Comparison of ENCODE assay signal across 22 cellular contexts in genomic region chr11:121212696-121213567, GRCh38.
DNase-seq lines count a peak whose midpoint lies in the region; ATAC-seq, FAIRE-seq and TF ChIP-seq lines count a peak whose summit lies in the region.
"Had no signal": no experiment of that assay in that cellular context is flagged by ENCODE, and none has a peak within 500 bp of the region (broad histone marks: within the 10 kb centered on the region; RNA-seq: fewer than 3 reads in every experiment).

No MANE protein-coding gene starts in this region.

- POLR2A ChIA-PET in H1 (lab: Charles Lee; ENCODE audit: partially characterized antibody): no interaction called here

- H3K36me3 ChIP-seq in right atrium auricular region (no peaks in the 10 kb centered on the region), H1 (ENCODE audit: control insufficient read depth in 2 of 4, insufficient read depth in 4 of 4, low read length in 3 of 4) (no peaks in the 10 kb centered on the region), osteoblast (ENCODE audit: insufficient read depth, low read length) (no peaks in the 10 kb centered on the region)

- H3K14ac ChIP-seq in H1 (ENCODE audit: insufficient read length): no peak overlapping the region

- no peak overlapping the region for H3K18ac ChIP-seq in H1 (ENCODE audit: extremely low read depth, low read length)

- ATAC-seq in Right ventricle myocardium inferior: no peak
- ATAC-seq: GM23338, Panc1 had no signal

- no peak overlapping the region for H4K8ac ChIP-seq in H1 (ENCODE audit: extremely low read depth, insufficient read depth, low read length)

- H2BK120ac ChIP-seq in H1 (replicated peaks; ENCODE audit: low read depth, low read length): no peak overlapping the region

- no peaks in the 10 kb centered on the region for H4K20me1 ChIP-seq in H1 (replicated peaks in 1 of 2; ENCODE audit: control insufficient read depth in 1 of 2, insufficient read depth in 2 of 2, low read length in 2 of 2)
- H4K20me1 ChIP-seq in osteoblast (ENCODE audit: insufficient read depth, low read length): no peaks in the 10 kb centered on the region

- H3K9ac ChIP-seq in H1 (replicated peaks in 1 of 4; ENCODE audit: extremely low read depth in 1 of 4, low read depth in 3 of 4, low read length in 3 of 4): no peak overlapping the region

- no peak overlapping the region for H2BK20ac ChIP-seq in H1 (ENCODE audit: low read length)

- FAIRE-seq in H1 (lab: Jason Lieb, UNC): no peak
- FAIRE-seq: HTR-8/SVneo had no signal

- H2BK12ac ChIP-seq in H1 (ENCODE audit: low read depth, low read length): no peak overlapping the region

- no peak overlapping the region for H3K56ac ChIP-seq in H1 (replicated peaks; ENCODE audit: insufficient read length, low read depth, low read length)

- no peak overlapping the region for H2AK5ac ChIP-seq in H1 (ENCODE audit: low read depth, low read length)

- H2AFZ ChIP-seq in H1 (ENCODE audit: low read length): 0 out of 2 replicates have a peak overlapping the region, but pooled peaks have one; percentile 69
- no peak overlapping the region for H2AFZ ChIP-seq in osteoblast (ENCODE audit: low read length)
- H2AFZ ChIP-seq: GM23338 had no signal

- H3K23me2 ChIP-seq in H1 (ENCODE audit: low read depth, low read length): no peaks in the 10 kb centered on the region

- intact Hi-C loops in Right ventricle myocardium inferior (cut with DNase I): no loop called here

- H3K79me2 ChIP-seq in H1 (ENCODE audit: control insufficient read depth in 1 of 2, insufficient read depth in 2 of 2, low read length in 2 of 2) (no peaks in the 10 kb centered on the region), osteoblast (ENCODE audit: insufficient read depth, low read length) (no peaks in the 10 kb centered on the region)

- peak overlapping the region; percentile 53; the same call in 1 of the 2 replicates for H2BK15ac ChIP-seq in H1 (ENCODE audit: low read length)

- 87% methylated on average over 6 of the region's 6 CpGs; no CpG with 5 or more reads in 1 of the 2 experiments for WGBS in H1 (ENCODE audit: extremely low coverage in 1 of 2, insufficient coverage in 1 of 2, insufficient read length in 1 of 2, insufficient replicate concordance in 2 of 2, low coverage in 1 of 2, low lambda C conversion rate in 2 of 2, missing lambda C conversion rate in 1 of 2), 2 experiments

- no peak overlapping the region for H2BK5ac ChIP-seq in H1 (ENCODE audit: low read depth, low read length)

- H3K9me3 ChIP-seq in right atrium auricular region (no peaks in the 10 kb centered on the region), H1 (ENCODE audit: insufficient read depth in 2 of 2, low read depth in 1 of 2, low read length in 1 of 2) (no peaks in the 10 kb centered on the region), osteoblast (ENCODE audit: low read depth, low read length) (no peaks in the 10 kb centered on the region)

- TF ChIP-seq EP300 in H1 (IDR thresholded peaks at IDR 0.05; ENCODE audit: borderline replicate concordance in 1 of 2, low read depth in 2 of 2, low read length in 2 of 2): no peak

- no peak overlapping the region for H4K91ac ChIP-seq in H1 (replicated peaks; ENCODE audit: insufficient read length, low read length)

- no peaks in the 10 kb centered on the region for H3K27me3 ChIP-seq in right atrium auricular region
- no peaks in the 10 kb centered on the region for H3K27me3 ChIP-seq in H1 (replicated peaks in 1 of 4; ENCODE audit: control insufficient read depth in 3 of 4, extremely low read depth in 1 of 4, insufficient read depth in 3 of 4, low read length in 3 of 4)
- H3K27me3 ChIP-seq in osteoblast (ENCODE audit: insufficient read depth, low read length): peaks cover 4% of the 10 kb centered on the region

- H3K27ac ChIP-seq in right atrium auricular region (no peak overlapping the region), H1 (ENCODE audit: low read depth, low read length) (no peak overlapping the region), osteoblast (ENCODE audit: low read depth, low read length) (no peak overlapping the region)
- H3K27ac ChIP-seq: C4-2B, SK-N-MC had no signal

- H3K4me1 ChIP-seq in right atrium auricular region (no peaks in the 10 kb centered on the region), H1 (replicated peaks in 1 of 4; ENCODE audit: control insufficient read depth in 3 of 4, insufficient read depth in 4 of 4, low read length in 3 of 4) (no peaks in the 10 kb centered on the region), osteoblast (ENCODE audit: insufficient read depth, low read length) (no peaks in the 10 kb centered on the region)

- H3K4me3 ChIP-seq in right atrium auricular region (no peak overlapping the region), H1 (ENCODE audit: extremely low read depth in 1 of 4, insufficient read depth in 2 of 4, low read depth in 3 of 4, low read length in 4 of 4) (no peak overlapping the region), osteoblast (ENCODE audit: insufficient read depth, low read length) (no peak overlapping the region)
- H3K4me3 ChIP-seq: GM23338, SK-N-MC had no signal

- H4K5ac ChIP-seq in H1 (ENCODE audit: insufficient read length, low read depth, low read length): no peak overlapping the region

- TF ChIP-seq POLR2A in H1 (IDR thresholded peaks at IDR 0.05; ENCODE audit: control extremely low read depth in 1 of 2, low read depth in 2 of 2, low read length in 2 of 2): no peak

- CTCF ChIA-PET in H1 (lab: Charles Lee; ENCODE audit: partially characterized antibody): interaction anchor here (0.6 to 2.0 kb wide), 5 partner anchors 20 to 962 kb away, joined by 3 to 8 read pairs (median 3); no protein-coding TSS in a partner anchor

- H3K4me2 ChIP-seq in H1 (ENCODE audit: insufficient read depth in 1 of 2, low read depth in 2 of 2, low read length in 2 of 2) (no peak overlapping the region), osteoblast (ENCODE audit: insufficient read depth, low read length) (no peak overlapping the region)
- H3K4me2 ChIP-seq: GM23338 had no signal

- TF ChIP-seq RAD21 in H1 (IDR thresholded peaks at IDR 0.05 in 1 of 2, conservative IDR thresholded peaks at IDR 0.05 in 1 of 2; ENCODE audit: low read depth in 2 of 2, low read length in 2 of 2): no peak

- TF ChIP-seq CTCF in right atrium auricular region (IDR thresholded peaks at IDR 0.05): no peak
- TF ChIP-seq CTCF in H1 (IDR thresholded peaks at IDR 0.05; ENCODE audit: control extremely low read depth in 1 of 3, insufficient read depth in 1 of 3, low read depth in 1 of 3, low read length in 3 of 3): no peak
- no peak for TF ChIP-seq CTCF in osteoblast (IDR thresholded peaks at IDR 0.05; ENCODE audit: extremely low read depth, low read depth, low read length)
- no peak for TF ChIP-seq CTCF in GM10266 (IDR thresholded peaks at IDR 0.05; ENCODE audit: control insufficient read depth, insufficient read depth, low read depth, missing control alignments)

- no peak overlapping the region for H3K4ac ChIP-seq in H1 (replicated peaks; ENCODE audit: insufficient read length, low read depth, low read length)

- H3K23ac ChIP-seq in H1 (ENCODE audit: insufficient read length): no peak overlapping the region

- peak; percentile 37 for DNase-seq in Right ventricle myocardium inferior (ENCODE audit: missing footprints)
- no peak for DNase-seq in right atrium auricular region (ENCODE audit: low spot score)
- peak; percentile 8 for DNase-seq in LHCN-M2 (ENCODE audit: low read depth)
- DNase-seq in H1 (ENCODE audit: low read depth in 1 of 2, low spot score in 2 of 2): peak in 1 of 2 experiments; percentile 16
- peak; percentile 32 for DNase-seq in osteoblast (ENCODE audit: insufficient read length, low spot score, missing footprints)
- DNase-seq in NCI-H2107 (lab: John Stamatoyannopoulos, UW): no peak
- DNase-seq in GM10266 (ENCODE audit: extremely low spot score): no peak
- no peak for DNase-seq in NCI-H2171 treated with DMSO at 0.1 percent for 48 hours (lab: John Stamatoyannopoulos, UW)
- DNase-seq: AML-193; Calu3; CD8-positive, alpha-beta memory T cell; DMS153; HCEC 1CT; NCI-H1417; NCI-H1694 treated with DMSO at 0.1 percent for 48 hours; NCI-H2081 treated with DMSO at 0.1 percent for 48 hours; NCI-H446 treated with DMSO at 0.1 percent for 48 hours had no signal

- no peaks in the 10 kb centered on the region for H3K79me1 ChIP-seq in H1 (ENCODE audit: low read depth, low read length)

TF ChIP-seq in H1, 55 proteins besides CTCF, POLR2A, EP300 and RAD21:
- no peak for TF ChIP-seq SIX5 (IDR thresholded peaks at IDR 0.05; ENCODE audit: low read depth, low read length)
- no peak for TF ChIP-seq YY1 (IDR thresholded peaks at IDR 0.05; ENCODE audit: low read depth, low read length)
- no peak for TF ChIP-seq NANOG (IDR thresholded peaks at IDR 0.05; ENCODE audit: insufficient read depth, low read depth, low read length, poor library complexity, severe bottlenecking)

Comparison
In these comparisons a context has a peak if more than half of its experiments do, and no peak if none do; other contexts are left out.
1. DNase-seq: peak in Right ventricle myocardium inferior (single experiment), LHCN-M2 (single experiment) and osteoblast (single experiment); none in right atrium auricular region (single experiment), NCI-H2107 (single experiment), GM10266 (single experiment) and NCI-H2171 treated with DMSO at 0.1 percent for 48 hours (single experiment).